8 cellular contexts compared by ENCODE assay signal in genomic region chr11:76206077-76206326, GRCh38. TPM values are rescaled to one million over a fixed set of nuclear protein-coding genes. Genes with fewer than 3 reads are reported as not detected.
DNase-seq lines count a peak whose midpoint lies in the region; ATAC-seq, FAIRE-seq and TF ChIP-seq lines count a peak whose summit lies in the region.

No MANE protein-coding gene starts in this region.

- FAIRE-seq in astrocyte (lab: Jason Lieb, UNC) (no peak), keratinocyte (lab: Jason Lieb, UNC) (no peak)

- no peaks in the 10 kb centered on the region for H3K9me1 ChIP-seq in keratinocyte (ENCODE audit: control insufficient read depth, extremely low read depth, insufficient read depth, low read length)

- H3K4me3 ChIP-seq in astrocyte (ENCODE audit: insufficient read depth, low read depth, low read length) (peak overlapping the region; percentile 42), keratinocyte (ENCODE audit: control insufficient read depth in 2 of 3, extremely low read depth in 1 of 3, insufficient read depth in 2 of 3, low read depth in 1 of 3, low read length in 3 of 3) (peak overlapping the region in 1 of 3 experiments; percentile 20), stomach smooth muscle (ENCODE audit: low read length in 2 of 2) (peak overlapping the region; percentile 17 to 76)

- DNase-seq in T-helper 1 cell (no peak), astrocyte (ENCODE audit: low read depth) (no peak), keratinocyte (ENCODE audit: low read depth, low spot score) (no peak), cerebellum (ENCODE audit: low spot score) (no peak), NCI-H345 treated with DMSO at 0.1 percent for 48 hours (lab: John Stamatoyannopoulos, UW; ENCODE audit: unreplicated experiment) (no peak)

- no peak for TF ChIP-seq CTCF in astrocyte (IDR thresholded peaks at IDR 0.05; ENCODE audit: insufficient read depth, low read depth, low read length)
- no peak for TF ChIP-seq CTCF in keratinocyte (optimal IDR thresholded peaks at IDR 0.05 in 1 of 3, IDR thresholded peaks at IDR 0.05 in 1 of 3, conservative IDR thresholded peaks at IDR 0.05 in 1 of 3; ENCODE audit: extremely low read depth in 1 of 3, insufficient read depth in 2 of 3, low read length in 3 of 3)

- H3K9me3 Mint-ChIP-seq in T-helper 1 cell treated with Interleukin-12 subunit alpha and Interleukin-12 subunit beta and Interleukin-4 antibody, amounts not matched to agents 30 μg/mL and 1 μg/mL, for 36 hours: no peaks in the 10 kb centered on the region
- no peaks in the 10 kb centered on the region for H3K9me3 Mint-ChIP-seq in astrocyte (ENCODE audit: unreplicated experiment)

- ATAC-seq in GM18502 (IDR thresholded peaks at IDR 0.05; ENCODE audit: poor library complexity, unreplicated experiment): no peak

- no peaks in the 10 kb centered on the region for H3K9me3 ChIP-seq in astrocyte (ENCODE audit: insufficient read depth, low read depth, low read length)
- H3K9me3 ChIP-seq in keratinocyte (ENCODE audit: control insufficient read depth, low read depth, low read length): no peaks in the 10 kb centered on the region
- H3K9me3 ChIP-seq in stomach smooth muscle (ENCODE audit: control insufficient read depth in 2 of 2, low read length in 2 of 2): no peaks in the 10 kb centered on the region

- H3K27ac Mint-ChIP-seq in T-helper 1 cell treated with Interleukin-12 subunit alpha and Interleukin-12 subunit beta and Interleukin-4 antibody, amounts not matched to agents 30 μg/mL and 1 μg/mL, for 36 hours: no peak overlapping the region
- H3K27ac Mint-ChIP-seq in astrocyte (ENCODE audit: unreplicated experiment): no peak overlapping the region

- H3K4me3 Mint-ChIP-seq in T-helper 1 cell treated with Interleukin-12 subunit alpha and Interleukin-12 subunit beta and Interleukin-4 antibody, amounts not matched to agents 30 μg/mL and 1 μg/mL, for 36 hours: peak overlapping the region; percentile 37
- H3K4me3 Mint-ChIP-seq in astrocyte (ENCODE audit: unreplicated experiment): peak overlapping the region; percentile 77

- H2AFZ ChIP-seq in astrocyte (ENCODE audit: low read depth, low read length) (peak overlapping the region; percentile 60), keratinocyte (ENCODE audit: control insufficient read depth, low read length) (no peak overlapping the region)

- H3K27ac ChIP-seq in astrocyte (ENCODE audit: low read depth, low read length) (no peak overlapping the region), keratinocyte (ENCODE audit: control insufficient read depth, insufficient read depth, low read length) (no peak overlapping the region), stomach smooth muscle (ENCODE audit: low read length) (no peak overlapping the region)

- H3K36me3 ChIP-seq in astrocyte (ENCODE audit: insufficient read depth, low read length) (no peaks in the 10 kb centered on the region), keratinocyte (ENCODE audit: control insufficient read depth in 2 of 2, extremely low read depth in 1 of 2, insufficient read depth in 2 of 2, low read length in 2 of 2) (no peaks in the 10 kb centered on the region), stomach smooth muscle (ENCODE audit: control insufficient read depth in 2 of 2, insufficient read depth in 2 of 2, low read length in 2 of 2) (no peaks in the 10 kb centered on the region)

- H3K9ac ChIP-seq in astrocyte (ENCODE audit: low read length) (no peak overlapping the region), keratinocyte (ENCODE audit: control insufficient read depth, extremely low read depth, insufficient read depth, low read length) (no peak overlapping the region), stomach smooth muscle (ENCODE audit: low read length in 2 of 2) (no peak overlapping the region)

- H4K20me1 ChIP-seq in astrocyte (ENCODE audit: insufficient read depth, low read length) (no peaks in the 10 kb centered on the region), keratinocyte (ENCODE audit: control insufficient read depth, extremely low read depth, insufficient read depth, low read length) (peaks cover 6% of the 10 kb centered on the region)

- H3K79me2 ChIP-seq in astrocyte (ENCODE audit: insufficient read depth, low read length) (no peaks in the 10 kb centered on the region), keratinocyte (ENCODE audit: control insufficient read depth, insufficient read depth, low read length) (no peaks in the 10 kb centered on the region)

- H3K36me3 Mint-ChIP-seq in T-helper 1 cell treated with Interleukin-12 subunit alpha and Interleukin-12 subunit beta and Interleukin-4 antibody, amounts not matched to agents 30 μg/mL and 1 μg/mL, for 36 hours (ENCODE audit: low read depth): no peaks in the 10 kb centered on the region
- H3K36me3 Mint-ChIP-seq in astrocyte (ENCODE audit: low read depth, unreplicated experiment): no peaks in the 10 kb centered on the region

- H3K27me3 ChIP-seq in astrocyte (ENCODE audit: insufficient read depth, low read length): peaks cover 44% of the 10 kb centered on the region
- H3K27me3 ChIP-seq in keratinocyte (ENCODE audit: control insufficient read depth, extremely low read depth, insufficient read depth, low read length): peaks cover 74% of the 10 kb centered on the region
- peaks cover 32 to 50% of the 10 kb centered on the region in 2 donors for H3K27me3 ChIP-seq in stomach smooth muscle (ENCODE audit: control insufficient read depth in 1 of 2, insufficient read depth in 2 of 2, low read length in 2 of 2)

- H3K4me1 Mint-ChIP-seq in T-helper 1 cell treated with Interleukin-12 subunit alpha and Interleukin-12 subunit beta and Interleukin-4 antibody, amounts not matched to agents 30 μg/mL and 1 μg/mL, for 36 hours (ENCODE audit: low read depth): peaks cover 11% of the 10 kb centered on the region
- no peaks in the 10 kb centered on the region for H3K4me1 Mint-ChIP-seq in astrocyte (ENCODE audit: low read depth, unreplicated experiment)

- dilution Hi-C loops in keratinocyte (cut with MboI; ENCODE audit: extremely low pct_ligation_motif_present, low sequenced_read_pairs): no loop called here

- H3K27me3 Mint-ChIP-seq in T-helper 1 cell treated with Interleukin-12 subunit alpha and Interleukin-12 subunit beta and Interleukin-4 antibody, amounts not matched to agents 30 μg/mL and 1 μg/mL, for 36 hours (ENCODE audit: low read depth): peaks cover 48% of the 10 kb centered on the region
- peaks cover 53% of the 10 kb centered on the region for H3K27me3 Mint-ChIP-seq in astrocyte (ENCODE audit: low read depth, unreplicated experiment)

- H3K4me1 ChIP-seq in astrocyte (ENCODE audit: insufficient read depth, low read length): peaks cover 39% of the 10 kb centered on the region
- H3K4me1 ChIP-seq in keratinocyte (ENCODE audit: control insufficient read depth, extremely low read depth, insufficient read depth, low read length): peaks cover 19% of the 10 kb centered on the region
- peaks cover 52% of the 10 kb centered on the region for H3K4me1 ChIP-seq in stomach smooth muscle (ENCODE audit: control insufficient read depth, insufficient read depth, low read length)

- H3K4me2 ChIP-seq in astrocyte (ENCODE audit: low read length): peak overlapping the region; percentile 85
- H3K4me2 ChIP-seq in keratinocyte (ENCODE audit: control insufficient read depth, extremely low read depth, insufficient read depth, low read depth, low read length): peak overlapping the region; percentile 94

RNA-seq across cellular contexts. Expression of gene WNT11, which starts 0.3 kb away (rescaled TPM):
- total RNA-seq in astrocyte: 1.3 and 1.9 TPM in 2 replicates
- polyA plus RNA-seq in keratinocyte: 0.08 TPM in 1 of 3 replicates, not detected in the others
- not detected for polyA plus RNA-seq in keratinocyte (2011; ENCODE audit: low read depth)
- 0.06 and 0.10 TPM in 2 replicates for polyA plus RNA-seq in keratinocyte (2011; cell fraction: cytosol; rRNA removed)
- polyA plus RNA-seq in keratinocyte (2011; cell fraction: nucleus; rRNA removed): 0.09 and 0.27 TPM in 2 replicates
- polyA plus RNA-seq in keratinocyte (2012; ENCODE audit: low replicate concordance): 0.06 and 0.10 TPM in 2 replicates
- polyA minus RNA-seq in keratinocyte: not detected in 3 replicates
- polyA minus RNA-seq in keratinocyte (2011; cell fraction: cytosol; rRNA and poly(A)+ RNA removed): not detected
- not detected in 2 replicates for polyA minus RNA-seq in keratinocyte (2011; cell fraction: nucleus; rRNA and poly(A)+ RNA removed)
- total RNA-seq in cerebellum: 11.0 TPM
